ENCODE assay signal across 14 cellular contexts in genomic region chr6:111720931-111721496, GRCh38.
DNase-seq lines count a peak whose midpoint lies in the region; ATAC-seq and TF ChIP-seq lines count a peak whose summit lies in the region.
"Had no signal": no experiment of that assay in that cellular context is flagged by ENCODE, and none has a peak within 500 bp of the region (broad histone marks: within the 10 kb centered on the region; RNA-seq: fewer than 3 reads in every experiment).

No MANE protein-coding gene starts in this region.

- POLR2A ChIA-PET in CD8-positive, alpha-beta memory T cell (lab: Charles Lee): interaction anchor here (1.2 kb wide), 1 partner anchor 26 kb away, joined by 3 read pairs; no protein-coding TSS in a partner anchor

- H3K27ac Mint-ChIP-seq in activated CD8-positive, alpha-beta memory T cell treated with anti-CD3 and anti-CD28 coated beads, Interleukin-2, amount 10 ng/mL, durations not matched to agents 7 days and 5 days: peak overlapping the region; percentile 37
- H3K27ac Mint-ChIP-seq in CD8-positive, alpha-beta memory T cell: peak overlapping the region; percentile 87 to 99 (median 92)
- H3K27ac Mint-ChIP-seq in endothelial cell (ENCODE audit: unreplicated experiment): peak overlapping the region; percentile 12

- CTCF ChIA-PET in activated CD8-positive, alpha-beta memory T cell treated with anti-CD3 and anti-CD28 coated beads, Interleukin-2, amount 10 ng/mL, durations not matched to agents 7 days and 5 days (lab: Charles Lee): interaction anchor here (1.5 to 2.0 kb wide), 5 partner anchors 11 to 319 kb away, joined by 3 to 14 read pairs (median 4); no protein-coding TSS in a partner anchor
- CTCF ChIA-PET in CD8-positive, alpha-beta memory T cell (lab: Charles Lee): interaction anchor here (1.0 to 3.4 kb wide), 7 partner anchors 11 to 323 kb away, joined by 3 to 10 read pairs (median 6); no protein-coding TSS in a partner anchor

- peaks cover 31% of the 10 kb centered on the region for H3K36me3 ChIP-seq in CD8-positive, alpha-beta memory T cell (ENCODE audit: insufficient read depth, low read length)

- H3K27ac ChIP-seq in CD8-positive, alpha-beta memory T cell (ENCODE audit: low read depth, low read length): no peak overlapping the region
- peak overlapping the region in 16 of 21 experiments; percentile 3 to 81 (median 58) for H3K27ac ChIP-seq in skin epidermis
- H3K27ac ChIP-seq: epithelial cell of prostate had no signal

- no peaks in the 10 kb centered on the region for H3K9me3 Mint-ChIP-seq in activated CD8-positive, alpha-beta memory T cell treated with anti-CD3 and anti-CD28 coated beads, Interleukin-2, amount 10 ng/mL, durations not matched to agents 7 days and 5 days (ENCODE audit: low read depth)
- no peaks in the 10 kb centered on the region for H3K9me3 Mint-ChIP-seq in CD8-positive, alpha-beta memory T cell
- H3K9me3 Mint-ChIP-seq in endothelial cell (ENCODE audit: unreplicated experiment): no peaks in the 10 kb centered on the region

- TF ChIP-seq CTCF in endothelial cell (IDR thresholded peaks at IDR 0.05; ENCODE audit: unreplicated experiment): no peak

- no peak overlapping the region for H3K4me3 ChIP-seq in CD8-positive, alpha-beta memory T cell (ENCODE audit: low read length)
- no peak overlapping the region for H3K4me3 ChIP-seq in skin epidermis
- H3K4me3 ChIP-seq: gastroesophageal sphincter, smooth muscle cell had no signal

- no peaks in the 10 kb centered on the region for H3K9me3 ChIP-seq in CD8-positive, alpha-beta memory T cell (ENCODE audit: low read length)
- H3K9me3 ChIP-seq: gastroesophageal sphincter had no signal

- no peak overlapping the region for H3K4me3 Mint-ChIP-seq in activated CD8-positive, alpha-beta memory T cell treated with anti-CD3 and anti-CD28 coated beads, Interleukin-2, amount 10 ng/mL, durations not matched to agents 7 days and 5 days
- H3K4me3 Mint-ChIP-seq in CD8-positive, alpha-beta memory T cell: peak overlapping the region in 2 of 7 donors; percentile 3 to 37
- peak overlapping the region; percentile 19 for H3K4me3 Mint-ChIP-seq in endothelial cell (ENCODE audit: unreplicated experiment)

- no peak for DNase-seq in activated CD8-positive, alpha-beta memory T cell treated with anti-CD3 and anti-CD28 coated beads, Interleukin-2, amount 10 ng/mL, durations not matched to agents 7 days and 5 days
- DNase-seq in activated CD8-positive, alpha-beta memory T cell treated with anti-CD3 and anti-CD28 coated beads, Interleukin-2, amount 50 U/mL, for 4 hours: no peak
- no peak for DNase-seq in CD8-positive, alpha-beta memory T cell
- DNase-seq in endothelial cell (ENCODE audit: low spot score) (peak; percentile 12), GM19238 (ENCODE audit: insufficient read length, low spot score) (no peak), amniotic stem cell (lab: John Stamatoyannopoulos, UW) (no peak)
- DNase-seq: NCI-H2029 treated with DMSO at 0.1 percent for 48 hours, NCI-H510A, posterior cingulate gyrus had no signal

- peaks cover 68% of the 10 kb centered on the region for H3K4me1 Mint-ChIP-seq in activated CD8-positive, alpha-beta memory T cell treated with anti-CD3 and anti-CD28 coated beads, Interleukin-2, amount 10 ng/mL, durations not matched to agents 7 days and 5 days
- H3K4me1 Mint-ChIP-seq in CD8-positive, alpha-beta memory T cell: peaks cover 81 to 95% (median 82%) of the 10 kb centered on the region in 3 donors
- peaks cover 45% of the 10 kb centered on the region for H3K4me1 Mint-ChIP-seq in endothelial cell (ENCODE audit: unreplicated experiment)

- ATAC-seq in activated CD8-positive, alpha-beta memory T cell treated with anti-CD3 and anti-CD28 coated beads, Interleukin-2, amount 10 ng/mL, durations not matched to agents 7 days and 5 days: no peak
- no peak for ATAC-seq in HG02588 (IDR thresholded peaks at IDR 0.05; ENCODE audit: unreplicated experiment)

- no peaks in the 10 kb centered on the region for H3K27me3 Mint-ChIP-seq in activated CD8-positive, alpha-beta memory T cell treated with anti-CD3 and anti-CD28 coated beads, Interleukin-2, amount 10 ng/mL, durations not matched to agents 7 days and 5 days
- H3K27me3 Mint-ChIP-seq in CD8-positive, alpha-beta memory T cell: no peaks in the 10 kb centered on the region
- H3K27me3 Mint-ChIP-seq in endothelial cell (ENCODE audit: unreplicated experiment): peaks cover 13% of the 10 kb centered on the region

- H3K27me3 ChIP-seq in CD8-positive, alpha-beta memory T cell (ENCODE audit: insufficient read depth, low read length, poor library complexity, severe bottlenecking): no peaks in the 10 kb centered on the region
- H3K27me3 ChIP-seq: gastroesophageal sphincter had no signal

- H3K36me3 Mint-ChIP-seq in activated CD8-positive, alpha-beta memory T cell treated with anti-CD3 and anti-CD28 coated beads, Interleukin-2, amount 10 ng/mL, durations not matched to agents 7 days and 5 days: peaks cover 50% of the 10 kb centered on the region
- H3K36me3 Mint-ChIP-seq in CD8-positive, alpha-beta memory T cell: peaks cover 4 to 91% (median 20%) of the 10 kb centered on the region in 3 donors
- H3K36me3 Mint-ChIP-seq in endothelial cell (ENCODE audit: low read depth, unreplicated experiment): peaks cover 35% of the 10 kb centered on the region

- H3K4me1 ChIP-seq in CD8-positive, alpha-beta memory T cell (ENCODE audit: insufficient read depth, low read length): peaks cover 69% of the 10 kb centered on the region

Comparison
In these comparisons a context has a peak if more than half of its experiments do, and no peak if none do; other contexts are left out.
1. H3K27ac Mint-ChIP-seq: peak in every context shown above with its lines; median percentile 92 in CD8-positive, alpha-beta memory T cell; 37 in activated CD8-positive, alpha-beta memory T cell treated with anti-CD3 and anti-CD28 coated beads, Interleukin-2, amount 10 ng/mL, durations not matched to agents 7 days and 5 days; 12 in endothelial cell.